13 cellular contexts compared by ENCODE assay signal in the genomic region with DNA sequence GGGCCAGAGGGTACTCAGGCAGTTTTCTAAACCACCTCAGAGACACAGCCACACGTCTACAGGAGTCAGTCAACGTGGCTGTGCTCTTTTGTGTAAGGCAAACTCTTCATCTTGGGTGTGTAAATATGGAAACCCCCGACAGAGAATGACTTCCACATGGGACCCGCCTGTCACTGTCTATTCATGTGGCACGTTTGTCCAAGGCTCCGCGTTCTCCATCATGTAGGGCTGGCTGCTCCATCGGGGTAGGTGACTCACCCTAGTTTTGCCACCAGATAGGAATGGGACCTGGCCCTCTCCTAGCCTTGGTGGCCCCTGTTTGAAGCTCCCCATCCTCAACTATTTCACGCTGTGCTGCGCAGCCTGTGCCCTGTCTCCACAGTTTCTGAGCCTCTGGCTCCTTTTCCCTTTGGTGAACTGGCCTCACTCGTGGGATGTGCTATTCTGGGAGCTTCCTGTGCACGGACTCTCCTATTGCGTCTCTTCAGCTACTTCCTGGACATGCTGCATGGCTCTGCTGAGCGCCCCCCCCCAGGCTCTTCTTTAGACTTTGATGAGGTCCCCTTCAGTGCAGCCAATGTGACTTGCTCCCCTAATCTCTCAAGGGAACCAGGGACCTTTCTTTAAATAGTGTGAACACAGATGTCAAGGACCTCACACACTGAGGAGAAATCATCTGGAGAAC.
A peak's percentile ranks its signal among the peaks of the same experiment; 100 is the strongest.
DNase-seq lines count a peak whose midpoint lies in the region; ATAC-seq and TF ChIP-seq lines count a peak whose summit lies in the region.
"Had no signal": no experiment of that assay in that cellular context is flagged by ENCODE, and none has a peak within 500 bp of the region (broad histone marks: within the 10 kb centered on the region; RNA-seq: fewer than 3 reads in every experiment).

No MANE protein-coding gene starts in this region.

- H3K4me3 Mint-ChIP-seq in chondrocyte (ENCODE audit: unreplicated experiment) (peak overlapping the region; percentile 54), nephron (peak overlapping the region; percentile 33 to 76 (median 74))
- H3K4me3 Mint-ChIP-seq: CD4-positive, alpha-beta T cell had no signal

- H3K4me1 ChIP-seq in BLaER1 treated with 17β-estradiol and CSF1 and Interleukin-3, amounts not matched to agents 10 nM and 100 nM: peaks cover 5 to 23% (median 16%) of the 10 kb centered on the region in 10 experiments; a peak in 19 of 20 replicates
- H3K4me1 ChIP-seq in gastrocnemius medialis: no peaks in the 10 kb centered on the region
- H3K4me1 ChIP-seq: BE2C had no signal

- no peaks in the 10 kb centered on the region for H3K36me3 Mint-ChIP-seq in chondrocyte (ENCODE audit: low read depth)
- peaks cover 8% of the 10 kb centered on the region for H3K36me3 Mint-ChIP-seq in nephron (ENCODE audit: low read depth)

- no peak overlapping the region for H3K9ac ChIP-seq in BLaER1 treated with 17β-estradiol and CSF1 and Interleukin-3, amounts not matched to agents 10 nM and 100 nM

- no peaks in the 10 kb centered on the region for H3K36me3 ChIP-seq in BLaER1 treated with 17β-estradiol and CSF1 and Interleukin-3, amounts not matched to agents 10 nM and 100 nM
- no peaks in the 10 kb centered on the region for H3K36me3 ChIP-seq in gastrocnemius medialis
- H3K36me3 ChIP-seq: BE2C had no signal

- DNase-seq in chondrocyte (ENCODE audit: low spot score): no peak
- DNase-seq in gastrocnemius medialis: no peak
- no peak for DNase-seq in AG08395 (ENCODE audit: low spot score)
- DNase-seq in iPS-NIHi7 (ENCODE audit: extremely low spot score): no peak
- DNase-seq in GM13977 (ENCODE audit: low spot score): no peak
- no peak for DNase-seq in COR-L47 (lab: John Stamatoyannopoulos, UW)
- DNase-seq: BE2C; CD4-positive, alpha-beta T cell; DMS79; IMR-90; KBM-7 had no signal

- H3K27ac Mint-ChIP-seq in chondrocyte (ENCODE audit: unreplicated experiment) (no peak overlapping the region), nephron (no peak overlapping the region)
- H3K27ac Mint-ChIP-seq: CD4-positive, alpha-beta T cell had no signal

- peak overlapping the region; percentile 23 to 81 (median 67); a peak in 21 of 22 replicates for H3K4me2 ChIP-seq in BLaER1 treated with 17β-estradiol and CSF1 and Interleukin-3, amounts not matched to agents 10 nM and 100 nM

- H3K27ac ChIP-seq in BLaER1 treated with 17β-estradiol and CSF1 and Interleukin-3, amounts not matched to agents 10 nM and 100 nM: no peak overlapping the region
- H3K27ac ChIP-seq in gastrocnemius medialis: peak overlapping the region in 3 of 4 donors; percentile 47 to 52 (median 49)

- H4K20me1 ChIP-seq in BLaER1 treated with 17β-estradiol and CSF1 and Interleukin-3, amounts not matched to agents 10 nM and 100 nM: no peaks in the 10 kb centered on the region

- H3K27me3 Mint-ChIP-seq in chondrocyte (ENCODE audit: low read depth) (peaks cover 3% of the 10 kb centered on the region), nephron (ENCODE audit: low read depth) (peaks cover 66% of the 10 kb centered on the region)

- peaks cover 13 to 25% (median 18%) of the 10 kb centered on the region in 11 experiments; a peak in 20 of 22 replicates for H3K27me3 ChIP-seq in BLaER1 treated with 17β-estradiol and CSF1 and Interleukin-3, amounts not matched to agents 10 nM and 100 nM
- peaks cover 0 to 8% (median 3%) of the 10 kb centered on the region in 3 donors for H3K27me3 ChIP-seq in gastrocnemius medialis
- H3K27me3 ChIP-seq: BE2C had no signal

- no peak overlapping the region for H3K4me3 ChIP-seq in BLaER1 treated with 17β-estradiol and CSF1 and Interleukin-3, amounts not matched to agents 10 nM and 100 nM
- H3K4me3 ChIP-seq in gastrocnemius medialis: no peak overlapping the region

- ATAC-seq in gastrocnemius medialis: no peak

- H3K4me1 Mint-ChIP-seq in chondrocyte (ENCODE audit: low read depth) (peaks cover 24% of the 10 kb centered on the region), nephron (peaks cover 14% of the 10 kb centered on the region)

- no peak for TF ChIP-seq POLR2A in gastrocnemius medialis (IDR thresholded peaks at IDR 0.05)

- H3K9me3 Mint-ChIP-seq in chondrocyte (ENCODE audit: low read depth) (peaks cover 14% of the 10 kb centered on the region), nephron (peaks cover 8% of the 10 kb centered on the region)

- in situ Hi-C loops in gastrocnemius medialis (cut with MboI; ENCODE audit: low sequenced_read_pairs in 4 of 4): no loop called here
- in situ Hi-C loops in GM13977 (cut with MboI; ENCODE audit: low pct_unique_long_range_greater_than_20kb, low sequenced_read_pairs, unreplicated experiment): no loop called here

- H3K9me3 ChIP-seq in BLaER1 treated with 17β-estradiol and CSF1 and Interleukin-3, amounts not matched to agents 10 nM and 100 nM (replicated peaks in 1 of 11): peaks cover 13 to 39% (median 27%) of the 10 kb centered on the region in 11 experiments; a peak in 21 of 22 replicates
- H3K9me3 ChIP-seq in gastrocnemius medialis: no peaks in the 10 kb centered on the region
- H3K9me3 ChIP-seq: BE2C had no signal

- TF ChIP-seq CTCF in chondrocyte (IDR thresholded peaks at IDR 0.05) (no peak), nephron (IDR thresholded peaks at IDR 0.05; ENCODE audit: unreplicated experiment in 3 of 3) (no peak), gastrocnemius medialis (IDR thresholded peaks at IDR 0.05 in 4 of 5, conservative IDR thresholded peaks at IDR 0.05 in 1 of 5) (no peak), GM13977 (IDR thresholded peaks at IDR 0.05; ENCODE audit: extremely low read depth, insufficient read depth, missing control alignments) (no peak)

- intact Hi-C loops in gastrocnemius medialis (cut with DNase I; ENCODE audit: low total_unique reads): no loop called here

Comparison
In these comparisons a context has a peak if more than half of its experiments do, and no peak if none do; other contexts are left out.
1. H3K27ac ChIP-seq: peak in gastrocnemius medialis (3 of 4); none in BLaER1 treated with 17β-estradiol and CSF1 and Interleukin-3, amounts not matched to agents 10 nM and 100 nM (0 of 11).